ENCODE assay signal across 10 cellular contexts in the genomic region with DNA sequence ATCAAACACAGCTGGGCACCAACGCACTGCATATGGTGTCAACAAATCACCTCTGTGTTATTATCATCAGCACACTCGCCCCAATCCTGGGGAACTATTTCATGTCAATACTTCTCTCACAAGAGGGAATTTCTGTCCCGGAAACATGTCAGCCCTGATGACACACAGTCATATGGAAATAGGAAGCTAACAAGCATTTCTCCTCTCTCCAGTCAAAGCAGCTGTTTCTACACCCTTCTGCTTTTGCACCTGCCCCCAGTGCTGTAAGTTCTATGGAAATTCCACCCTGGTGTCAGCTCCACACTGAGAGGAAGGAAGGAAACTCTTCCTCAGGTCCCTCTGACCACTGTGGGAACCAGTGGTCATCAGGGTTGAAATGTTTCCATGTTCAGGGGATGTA.
DNase-seq lines count a peak whose midpoint lies in the region; ATAC-seq and TF ChIP-seq lines count a peak whose summit lies in the region.
"Had no signal": no experiment of that assay in that cellular context is flagged by ENCODE, and none has a peak within 500 bp of the region (broad histone marks: within the 10 kb centered on the region; RNA-seq: fewer than 3 reads in every experiment).

No MANE protein-coding gene starts in this region.

- no peak for TF ChIP-seq CTCF in GM12865 (IDR thresholded peaks at IDR 0.05; ENCODE audit: insufficient read depth, low read depth, low read length, missing control alignments)

- H3K4me1 Mint-ChIP-seq in T-helper 17 cell = peaks cover 14% of the 10 kb centered on the region

- ATAC-seq in GM21390 (IDR thresholded peaks at IDR 0.05; ENCODE audit: unreplicated experiment) = peak; percentile 31
- ATAC-seq in HG03280 (IDR thresholded peaks at IDR 0.05; ENCODE audit: unreplicated experiment) = peak; percentile 25
- peak; percentile 25 for ATAC-seq in T-helper 17 cell

- H3K4me3 Mint-ChIP-seq in T-helper 17 cell = no peak overlapping the region

- peaks cover 2% of the 10 kb centered on the region for H3K36me3 Mint-ChIP-seq in T-helper 17 cell (ENCODE audit: low read depth)

- DNase-seq in GM12865 (ENCODE audit: low read depth) (peak; percentile 67), T-helper 17 cell (no peak), occipital lobe (lab: John Stamatoyannopoulos, UW) (no peak), NCI-H2227 treated with DMSO at 0.1 percent for 48 hours (lab: John Stamatoyannopoulos, UW) (no peak)
- no peak for DNase-seq in activated CD8-positive, alpha-beta memory T cell treated with anti-CD3 and anti-CD28 coated beads for 24 hours
- no peak for DNase-seq in activated effector memory CD4-positive, alpha-beta T cell treated with Interleukin-2 at 50 U/mL for 16 hours
- DNase-seq: C1 segment of cervical spinal cord, esophagus squamous epithelium had no signal

- no peak overlapping the region for H3K4me3 ChIP-seq in GM12865 (ENCODE audit: low read depth, low read length)
- H3K4me3 ChIP-seq: esophagus squamous epithelium had no signal

- H3K9me3 ChIP-seq in T-helper 17 cell (ENCODE audit: control insufficient read depth, low read length, poor library complexity, severe bottlenecking) = no peaks in the 10 kb centered on the region
- H3K9me3 ChIP-seq: esophagus squamous epithelium had no signal

- H3K27me3 Mint-ChIP-seq in T-helper 17 cell = no peaks in the 10 kb centered on the region

- no peak overlapping the region for H3K27ac Mint-ChIP-seq in T-helper 17 cell
